ENCODE assay signal across 32 cellular contexts in the genomic region with DNA sequence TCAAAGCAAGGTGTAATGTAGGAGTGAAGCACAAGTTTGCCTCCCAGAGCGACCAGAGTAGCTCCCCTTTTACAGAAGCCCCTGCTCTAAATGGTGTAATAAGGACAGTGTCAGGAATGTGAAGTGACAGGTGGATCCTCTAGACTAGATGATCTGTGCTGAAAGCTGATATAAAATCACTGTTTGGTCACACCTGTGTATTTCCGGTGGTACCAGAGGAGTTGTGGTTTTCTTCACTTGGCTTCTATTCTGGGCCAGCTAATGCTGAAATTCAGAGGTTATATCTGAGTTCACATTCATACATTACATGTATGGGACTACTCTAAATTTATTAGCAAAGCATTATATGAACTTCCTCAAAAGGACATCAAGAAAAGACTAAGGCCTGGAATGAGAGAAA.
"Had no signal": no experiment of that assay in that cellular context is flagged by ENCODE, and none has a peak within 500 bp of the region (broad histone marks: within the 10 kb centered on the region; RNA-seq: fewer than 3 reads in every experiment).

No MANE protein-coding gene starts in this region.

- H3K27me3 Mint-ChIP-seq: activated B cell treated with CpG ODN at 0.5 μM for 24 hours; activated CD4-positive, alpha-beta memory T cell treated with anti-CD3 and anti-CD28 coated beads for 36 hours; activated CD4-positive, alpha-beta T cell treated with anti-CD3 and anti-CD28 coated beads, Interleukin-2, amount 10 ng/mL, durations not matched to agents 24 days and 14 days; activated CD8-positive, alpha-beta memory T cell treated with anti-CD3 and anti-CD28 coated beads, Interleukin-2, amount 10 ng/mL, durations not matched to agents 7 days and 5 days; activated naive CD8-positive, alpha-beta T cell; central memory CD8-positive, alpha-beta T cell; effector memory CD8-positive, alpha-beta T cell; T-helper 17 cell had no signal

- H3K36me3 ChIP-seq: brain microvascular endothelial cell, esophagus muscularis mucosa, gastrocnemius medialis, WERI-Rb-1 had no signal

- H3K27ac ChIP-seq: brain microvascular endothelial cell, esophagus muscularis mucosa, foreskin keratinocyte, gastrocnemius medialis, heart left ventricle, WERI-Rb-1 had no signal

- DNase-seq: activated B cell treated with CpG ODN at 0.5 μM for 24 hours; activated CD4-positive, alpha-beta memory T cell treated with anti-CD3 and anti-CD28 coated beads for 36 hours; activated CD4-positive, alpha-beta T cell treated with anti-CD3 and anti-CD28 coated beads, Interleukin-2, amount 10 ng/mL, durations not matched to agents 24 days and 14 days; activated CD8-positive, alpha-beta memory T cell treated with anti-CD3 and anti-CD28 coated beads, Interleukin-2, amount 10 ng/mL, durations not matched to agents 7 days and 5 days; activated CD8-positive, alpha-beta memory T cell treated with anti-CD3 and anti-CD28 coated beads, Interleukin-2, amount 50 U/mL, for 4 hours; activated CD8-positive, alpha-beta T cell treated with anti-CD3 and anti-CD28 coated beads, Interleukin-2, amount 10 ng/mL, durations not matched to agents 7 days and 5 days; activated gamma-delta T cell; activated naive CD4-positive, alpha-beta T cell treated with anti-CD3 and anti-CD28 coated beads, Interleukin-2, amount 50 U/mL, for 16 hours; activated naive CD4-positive, alpha-beta T cell treated with Interleukin-2 at 50 U/mL for 16 hours; activated T-cell treated with anti-CD3 and anti-CD28 coated beads, Interleukin-2, amount 50 U/mL, for 1 hour; activated T-cell treated with anti-CD3 and anti-CD28 coated beads, Interleukin-2, amount 50 U/mL, for 72 hours; amniotic stem cell; anterior cingulate cortex; brain microvascular endothelial cell; cortex of kidney; dermis blood vessel endothelial cell; effector CD4-positive, alpha-beta T cell; effector memory CD8-positive, alpha-beta T cell; erythroblast; foreskin keratinocyte; gastrocnemius medialis; glutamatergic neuron; heart left ventricle; T-helper 1 cell; T-helper 17 cell; T1000; WERI-Rb-1 had no signal

- H3K27me3 ChIP-seq: brain microvascular endothelial cell, esophagus muscularis mucosa, foreskin keratinocyte, gastrocnemius medialis, heart left ventricle had no signal

- ATAC-seq: activated CD4-positive, CD25-positive, alpha-beta regulatory T cell treated with anti-CD3 and anti-CD28 coated beads, Interleukin-2, amount 50 U/mL, for 24 hours; activated CD8-positive, alpha-beta memory T cell treated with anti-CD3 and anti-CD28 coated beads, Interleukin-2, amount 10 ng/mL, durations not matched to agents 7 days and 5 days; activated CD8-positive, alpha-beta T cell treated with anti-CD3 and anti-CD28 coated beads, Interleukin-2, amount 10 ng/mL, durations not matched to agents 7 days and 5 days; activated T-cell treated with anti-CD3 and anti-CD28 coated beads, Interleukin-2, amount 50 U/mL, for 72 hours; effector memory CD8-positive, alpha-beta T cell; foreskin keratinocyte; gastrocnemius medialis; heart left ventricle; T-helper 17 cell had no signal

- H3K27ac Mint-ChIP-seq: activated B cell treated with CpG ODN at 0.5 μM for 24 hours; activated CD4-positive, alpha-beta memory T cell treated with anti-CD3 and anti-CD28 coated beads for 36 hours; activated CD4-positive, alpha-beta T cell treated with anti-CD3 and anti-CD28 coated beads, Interleukin-2, amount 10 ng/mL, durations not matched to agents 24 days and 14 days; activated CD8-positive, alpha-beta memory T cell treated with anti-CD3 and anti-CD28 coated beads, Interleukin-2, amount 10 ng/mL, durations not matched to agents 7 days and 5 days; activated CD8-positive, alpha-beta T cell treated with anti-CD3 and anti-CD28 coated beads, Interleukin-2, amount 10 ng/mL, durations not matched to agents 7 days and 5 days; activated naive CD8-positive, alpha-beta T cell; activated T-cell treated with anti-CD3 and anti-CD28 coated beads, Interleukin-2, amount 50 U/mL, for 72 hours; effector memory CD8-positive, alpha-beta T cell; T-helper 17 cell; T-helper 2 cell treated with Interferon-gamma antibody and Interleukin-4, amounts not matched to agents 5 μg/mL and 100 μg/mL, for 36 hours had no signal

- H3K9me3 ChIP-seq: esophagus muscularis mucosa, gastrocnemius medialis, heart left ventricle had no signal

- H3K9me3 Mint-ChIP-seq: activated B cell treated with CpG ODN at 0.5 μM for 24 hours; activated CD4-positive, alpha-beta memory T cell treated with anti-CD3 and anti-CD28 coated beads for 36 hours; activated CD4-positive, alpha-beta T cell treated with anti-CD3 and anti-CD28 coated beads, Interleukin-2, amount 10 ng/mL, durations not matched to agents 24 days and 14 days; activated T-cell treated with anti-CD3 and anti-CD28 coated beads, Interleukin-2, amount 50 U/mL, for 72 hours; central memory CD8-positive, alpha-beta T cell; effector memory CD8-positive, alpha-beta T cell; T-helper 2 cell treated with Interferon-gamma antibody and Interleukin-4, amounts not matched to agents 5 μg/mL and 100 μg/mL, for 36 hours had no signal

- H3K4me3 ChIP-seq: esophagus muscularis mucosa, gastrocnemius medialis, heart left ventricle had no signal

- H3K4me1 ChIP-seq: esophagus muscularis mucosa, foreskin keratinocyte, gastrocnemius medialis, heart left ventricle had no signal

- H3K4me3 Mint-ChIP-seq: activated B cell treated with CpG ODN at 0.5 μM for 24 hours; activated CD4-positive, alpha-beta memory T cell treated with anti-CD3 and anti-CD28 coated beads for 36 hours; activated CD4-positive, alpha-beta T cell treated with anti-CD3 and anti-CD28 coated beads, Interleukin-2, amount 10 ng/mL, durations not matched to agents 24 days and 14 days; activated CD8-positive, alpha-beta memory T cell treated with anti-CD3 and anti-CD28 coated beads, Interleukin-2, amount 10 ng/mL, durations not matched to agents 7 days and 5 days; activated CD8-positive, alpha-beta T cell treated with anti-CD3 and anti-CD28 coated beads, Interleukin-2, amount 10 ng/mL, durations not matched to agents 7 days and 5 days; activated naive CD8-positive, alpha-beta T cell; activated T-cell treated with anti-CD3 and anti-CD28 coated beads, Interleukin-2, amount 50 U/mL, for 72 hours; central memory CD8-positive, alpha-beta T cell; effector memory CD8-positive, alpha-beta T cell; T-helper 17 cell; T-helper 2 cell treated with Interferon-gamma antibody and Interleukin-4, amounts not matched to agents 5 μg/mL and 100 μg/mL, for 36 hours had no signal
